In genomic region chr18:34978533-34978893, GRCh38 we compare ENCODE assay signal across 8 cellular contexts.
DNase-seq lines count a peak whose midpoint lies in the region; ATAC-seq and TF ChIP-seq lines count a peak whose summit lies in the region.

No MANE protein-coding gene starts in this region.

- H3K36me3 ChIP-seq in esophagus squamous epithelium = no peaks in the 10 kb centered on the region
- no peaks in the 10 kb centered on the region for H3K36me3 ChIP-seq in psoas muscle (ENCODE audit: insufficient read depth in 1 of 2, low read depth in 1 of 2)

- no peaks in the 10 kb centered on the region for H3K9me3 ChIP-seq in esophagus squamous epithelium
- H3K9me3 ChIP-seq in psoas muscle = no peaks in the 10 kb centered on the region

- H3K4me3 ChIP-seq in GM08714 (ENCODE audit: low read length) (peak overlapping the region; percentile 82; the same call in 1 of the 2 replicates), esophagus squamous epithelium (peak overlapping the region; percentile 44 to 76 (median 62)), psoas muscle (peak overlapping the region; percentile 95)

- H3K27ac ChIP-seq in esophagus squamous epithelium (peak overlapping the region; percentile 24 to 77 (median 71)), psoas muscle (peak overlapping the region; percentile 99)

- intact Hi-C loops in esophagus squamous epithelium (cut with DNase I) = no loop called here
- intact Hi-C loops in psoas muscle (cut with DNase I) = loop anchor here (1.0 to 10.0 kb wide), 4 partner anchors 36 to 262 kb away; no protein-coding TSS in a partner anchor

- ATAC-seq in psoas muscle (peak in 3 of 4 donors; percentile 0 to 1 (median 0)), HG03469 (IDR thresholded peaks at IDR 0.05; ENCODE audit: unreplicated experiment) (no peak)

- TF ChIP-seq POLR2A in esophagus squamous epithelium (IDR thresholded peaks at IDR 0.05) = no peak

- H3K4me1 ChIP-seq in esophagus squamous epithelium (peaks cover 8 to 43% (median 14%) of the 10 kb centered on the region in 3 donors), psoas muscle (peaks cover 39% of the 10 kb centered on the region)

- 0 to 2% methylated on average over 5 of the region's 5 CpGs for WGBS in esophagus squamous epithelium, 2 donors
- WGBS in psoas muscle, 3 donors = 0 to 2% (median 1%) methylated on average over 5 of the region's 5 CpGs

- no peak for TF ChIP-seq CTCF in esophagus squamous epithelium (IDR thresholded peaks at IDR 0.05)
- TF ChIP-seq CTCF in psoas muscle (IDR thresholded peaks at IDR 0.05) = no peak

- peak; percentile 20 for DNase-seq in RKO (ENCODE audit: low spot score)
- DNase-seq in esophagus squamous epithelium (lab: John Stamatoyannopoulos, UW) = no peak
- DNase-seq in psoas muscle = no peak
- DNase-seq in NCI-H146 treated with DMSO at 0.1 percent for 48 hours (lab: John Stamatoyannopoulos, UW; ENCODE audit: unreplicated experiment) = no peak
- no peak for DNase-seq in NCI-H2227 treated with DMSO at 0.1 percent for 48 hours (lab: John Stamatoyannopoulos, UW)
- DNase-seq in globus pallidus (ENCODE audit: low spot score) = no peak

- peaks cover 0 to 45% (median 0%) of the 10 kb centered on the region in 4 donors for H3K27me3 ChIP-seq in esophagus squamous epithelium
- H3K27me3 ChIP-seq in psoas muscle (ENCODE audit: insufficient read depth in 3 of 3, low read length in 2 of 3) = no peaks in the 10 kb centered on the region
